In the genomic region with DNA sequence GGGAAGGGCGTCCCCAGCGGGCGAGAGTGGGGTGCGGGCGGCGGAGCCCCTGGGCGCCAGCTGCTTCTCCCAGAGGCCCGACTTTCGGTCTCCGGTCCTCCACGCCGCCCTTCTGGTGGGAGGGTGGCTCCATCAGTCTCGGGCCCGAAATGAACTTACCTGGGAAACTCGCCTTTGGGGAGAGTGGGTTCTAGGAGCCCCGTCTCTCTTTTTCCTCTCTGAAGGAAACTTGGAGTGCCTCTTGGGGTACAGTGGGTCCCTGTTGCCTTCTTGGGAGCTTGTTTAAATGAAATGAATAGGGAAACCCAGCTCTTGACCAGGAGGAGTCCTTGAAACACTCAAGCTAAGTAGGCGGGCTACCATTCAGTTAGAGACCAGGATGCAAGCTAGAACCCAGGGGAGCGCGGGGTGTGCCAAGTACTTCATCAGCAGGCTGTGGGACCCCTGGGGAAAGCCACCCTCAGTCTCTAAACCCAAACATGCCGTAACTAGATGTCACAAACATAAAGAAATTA, we compare ENCODE assay signal across 8 cellular contexts. TPM values are rescaled to one million over a fixed set of nuclear protein-coding genes. Genes with fewer than 3 reads are reported as not detected.
DNase-seq lines count a peak whose midpoint lies in the region; ATAC-seq, FAIRE-seq and TF ChIP-seq lines count a peak whose summit lies in the region.

No MANE protein-coding gene starts in this region.

- H3K36me3 Mint-ChIP-seq in HFFc6 (ENCODE audit: low read depth) (no peaks in the 10 kb centered on the region), MCF 10A (ENCODE audit: insufficient read depth, unreplicated experiment) (no peaks in the 10 kb centered on the region)

- H3K4me3 ChIP-seq in AG04450 (ENCODE audit: low read depth, low read length) (peak overlapping the region; percentile 66), muscle layer of colon (ENCODE audit: low read depth in 1 of 2, low read length in 2 of 2) (peak overlapping the region; percentile 61 to 71), small intestine (ENCODE audit: low read depth in 1 of 2, low read length in 2 of 2) (peak overlapping the region in 1 of 2 donors; percentile 52)

- TF ChIP-seq CTCF in AG04450 (IDR thresholded peaks at IDR 0.05; ENCODE audit: low read depth, low read length), result no peak
- peak; percentile 9; the same call in 1 of the 2 replicates for TF ChIP-seq CTCF in HFFc6 (IDR thresholded peaks at IDR 0.05)
- TF ChIP-seq CTCF in MCF 10A (IDR thresholded peaks at IDR 0.05; ENCODE audit: unreplicated experiment), result no peak

- no peak for ATAC-seq in GM19328 (IDR thresholded peaks at IDR 0.05; ENCODE audit: unreplicated experiment)

- no peak for FAIRE-seq in small intestine (lab: Jason Lieb, UNC)

- WGBS in small intestine, 3 donors, result 9 to 14% (median 11%) methylated on average over 18 to 20 of the region's 20 CpGs

- H3K27ac ChIP-seq in AG04450 (ENCODE audit: low read depth, low read length) (no peak overlapping the region), muscle layer of colon (ENCODE audit: low read depth, low read length) (no peak overlapping the region), small intestine (ENCODE audit: low read depth in 1 of 2, low read length in 1 of 2) (no peak overlapping the region)

- H3K9me3 Mint-ChIP-seq in HFFc6 (no peaks in the 10 kb centered on the region), MCF 10A (ENCODE audit: unreplicated experiment) (no peaks in the 10 kb centered on the region)

- POLR2A ChIA-PET in AG04450 (lab: Yijun Ruan, JAX), result no interaction called here
- POLR2A ChIA-PET in MCF 10A (lab: Yijun Ruan, JAX), result interaction anchor here (1.3 kb wide), 1 partner anchor 20 kb away, joined by 4 read pairs; no protein-coding TSS in a partner anchor

- H3K4me3 Mint-ChIP-seq in HFFc6 (peak overlapping the region; percentile 85), MCF 10A (ENCODE audit: unreplicated experiment) (peak overlapping the region; percentile 69)

- H3K9ac ChIP-seq in muscle layer of colon (ENCODE audit: low read length), result no peak overlapping the region

- intact Hi-C loops in MCF 10A (cut with micrococcal nuclease), result no loop called here

- DNase-seq in AG04450 (ENCODE audit: low read depth, low spot score) (no peak), HFFc6 (no peak), MCF 10A (ENCODE audit: unreplicated experiment) (no peak), cerebellar nuclear complex (lab: John Stamatoyannopoulos, UW) (no peak), glomerular visceral epithelial cell (ENCODE audit: extremely low spot score) (no peak), small intestine (no peak)

- H3K4me1 ChIP-seq in muscle layer of colon (ENCODE audit: insufficient read depth, low read length) (peaks cover 4% of the 10 kb centered on the region), small intestine (ENCODE audit: control insufficient read depth in 2 of 2, insufficient read depth in 1 of 2, low read depth in 1 of 2, low read length in 1 of 2) (peaks cover 2 to 5% of the 10 kb centered on the region in 2 donors)

- H3K4me1 Mint-ChIP-seq in HFFc6 (ENCODE audit: low read depth), result peaks cover 22% of the 10 kb centered on the region
- H3K4me1 Mint-ChIP-seq in MCF 10A (ENCODE audit: insufficient read depth, unreplicated experiment), result peaks cover 23% of the 10 kb centered on the region

- CTCF ChIA-PET in AG04450 (lab: Charles Lee) (interaction anchor here (0.8 to 1.5 kb wide), 4 partner anchors 13 to 217 kb away, joined by 3 to 4 read pairs (median 3); no protein-coding TSS in a partner anchor), MCF 10A (lab: Yijun Ruan, JAX) (interaction anchor here (0.7 kb wide), 1 partner anchor 61 kb away, joined by 4 read pairs; no protein-coding TSS in a partner anchor)

- H3K27me3 Mint-ChIP-seq in HFFc6 (ENCODE audit: insufficient read depth), result peaks cover 8% of the 10 kb centered on the region
- H3K27me3 Mint-ChIP-seq in MCF 10A (ENCODE audit: insufficient read depth, unreplicated experiment), result no peaks in the 10 kb centered on the region

- peaks cover 16% of the 10 kb centered on the region for H3K27me3 ChIP-seq in AG04450 (ENCODE audit: control insufficient read depth, insufficient read depth, low read length)
- H3K27me3 ChIP-seq in muscle layer of colon (ENCODE audit: control insufficient read depth in 1 of 2, insufficient read depth in 2 of 2, low read length in 2 of 2), result peaks cover 13 to 30% of the 10 kb centered on the region in 2 donors
- peaks cover 3 to 25% of the 10 kb centered on the region in 2 donors for H3K27me3 ChIP-seq in small intestine (ENCODE audit: control insufficient read depth in 2 of 2, insufficient read depth in 2 of 2, low read length in 2 of 2)

- BruUV-seq in MCF 10A (replicated peaks; lab: Mats Ljungman, UMichigan), result no TSS peak

- H3K9me3 ChIP-seq in AG04450 (ENCODE audit: control insufficient read depth, insufficient read depth, low read length) (no peaks in the 10 kb centered on the region; the same call in 1 of the 2 replicates), muscle layer of colon (ENCODE audit: low read length) (no peaks in the 10 kb centered on the region), small intestine (ENCODE audit: control insufficient read depth, low read depth) (no peaks in the 10 kb centered on the region)

- H3K27ac Mint-ChIP-seq in HFFc6, result no peak overlapping the region
- H3K27ac Mint-ChIP-seq in MCF 10A (ENCODE audit: low read depth, unreplicated experiment), result no peak overlapping the region

- no peaks in the 10 kb centered on the region for H3K36me3 ChIP-seq in muscle layer of colon (ENCODE audit: insufficient read depth, low read length)
- no peaks in the 10 kb centered on the region for H3K36me3 ChIP-seq in small intestine (ENCODE audit: control insufficient read depth in 2 of 2, insufficient read depth in 2 of 2, low read length in 2 of 2)

RNA-seq across cellular contexts. Expression of a gene that starts 1.3 kb away (rescaled TPM):
- polyA plus RNA-seq in AG04450 (2011; rRNA removed) (0.11 and 0.12 TPM in 2 replicates), small intestine (under 1 TPM in 1 of 3 donors, not detected in 2; 0.18 TPM)
- 1.3 TPM in 1 of 2 replicates, not detected in the other for polyA minus RNA-seq in AG04450 (2011; rRNA and poly(A)+ RNA removed)
- under 1 TPM in 5 of 6 experiments, not detected in 1; 0.18 to 0.63 (median 0.21) TPM for total RNA-seq in HFFc6 (2021; fragmentation: NEBNext Ultra II Directional; extraction: Animal tissue kit (Norgen Biotek cat#: 25700))
- total RNA-seq in MCF 10A (2022), result 0.21 and 0.52 TPM in 2 replicates
